Comparison of ENCODE assay signal across 8 cellular contexts in the genomic region with DNA sequence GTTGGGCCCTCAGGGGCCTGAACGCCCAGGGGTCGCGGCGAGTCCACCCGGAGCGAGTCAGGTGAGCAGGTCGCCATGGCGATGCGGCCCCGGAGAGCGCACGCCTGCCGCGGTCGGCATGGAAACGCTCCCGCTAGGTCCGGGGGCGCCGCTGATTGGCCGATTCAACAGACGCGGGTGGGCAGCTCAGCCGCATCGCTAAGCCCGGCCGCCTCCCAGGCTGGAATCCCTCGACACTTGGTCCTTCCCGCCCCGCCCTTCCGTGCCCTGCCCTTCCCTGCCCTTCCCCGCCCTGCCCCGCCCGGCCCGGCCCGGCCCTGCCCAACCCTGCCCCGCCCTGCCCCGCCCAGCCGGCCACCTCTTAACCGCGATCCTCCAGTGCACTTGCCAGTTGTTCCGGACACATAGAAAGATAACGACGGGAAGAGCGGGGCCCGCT. TPM values are rescaled to one million over a fixed set of nuclear protein-coding genes. Genes with fewer than 3 reads are reported as not detected.
A peak's percentile ranks its signal among the peaks of the same experiment; 100 is the strongest.
DNase-seq lines count a peak whose midpoint lies in the region; ATAC-seq and TF ChIP-seq lines count a peak whose summit lies in the region.

A gene (plus strand): TSS at position 390 of the 439 bp plus-strand sequence. CDS start 562 bp downstream, outside the sequence.

- 2% methylated on average over 37 of the region's 46 CpGs for WGBS in mesenchymal stem cell
- WGBS in upper lobe of left lung, 2 donors = 3% methylated on average over 15 of the region's 46 CpGs; no CpG with 5 or more reads in 1 of the 2 donors

- H3K27ac ChIP-seq in RWPE1 (peak within 1 kb of the TSS; percentile 71), coronary artery (no peak within 1 kb of the TSS), mesenchymal stem cell (ENCODE audit: low read length, poor library complexity, severe bottlenecking) (no peak within 1 kb of the TSS), upper lobe of left lung (no peak within 1 kb of the TSS)

- no peak for TF ChIP-seq POLR2A in upper lobe of left lung (IDR thresholded peaks at IDR 0.05)

- H3K23ac ChIP-seq in mesenchymal stem cell (ENCODE audit: low read length in 2 of 2) = no peak within 1 kb of the TSS

- H3K4ac ChIP-seq in mesenchymal stem cell (ENCODE audit: low read depth in 1 of 2, low read length in 2 of 2) = no peak within 1 kb of the TSS

- no peak within 1 kb of the TSS for H4K8ac ChIP-seq in mesenchymal stem cell (ENCODE audit: low read length)

- H2BK120ac ChIP-seq in mesenchymal stem cell (ENCODE audit: low read depth, low read length) = no peak within 1 kb of the TSS

- CTCF ChIA-PET in RWPE1 (lab: Yijun Ruan, JAX) = no interaction called here

- peak within 1 kb of the TSS; percentile 100 for H3K4me2 ChIP-seq in mesenchymal stem cell (ENCODE audit: low read length, poor library complexity, severe bottlenecking)

- no peak within 1 kb of the TSS for H2BK15ac ChIP-seq in mesenchymal stem cell (ENCODE audit: low read depth, poor library complexity, severe bottlenecking)

- H2BK5ac ChIP-seq in mesenchymal stem cell (ENCODE audit: low read depth, low read length, poor library complexity, severe bottlenecking) = no peak within 1 kb of the TSS

- TF ChIP-seq EP300 in upper lobe of left lung (IDR thresholded peaks at IDR 0.05) = no peak

- DNase-seq in Daoy (ENCODE audit: low read depth) (peak; percentile 76), RWPE1 (ENCODE audit: low spot score) (peak; percentile 57), coronary artery (ENCODE audit: low spot score) (no peak), mesenchymal stem cell (no peak), upper lobe of left lung (peak in 1 of 2 donors; percentile 30), medulla oblongata (ENCODE audit: extremely low spot score) (no peak)

- H2BK12ac ChIP-seq in mesenchymal stem cell (ENCODE audit: low read length in 2 of 2) = no peak within 1 kb of the TSS

- peaks cover 20% of the 10 kb centered on the region for H3K4me1 ChIP-seq in mesenchymal stem cell (ENCODE audit: control insufficient read depth, insufficient read depth, low read depth, low read length)
- H3K4me1 ChIP-seq in upper lobe of left lung = peaks cover 17 to 29% (median 25%) of the 10 kb centered on the region in 4 donors

- H3K18ac ChIP-seq in mesenchymal stem cell (ENCODE audit: low read depth in 1 of 2, low read length in 2 of 2) = no peak within 1 kb of the TSS

- H3K9me3 ChIP-seq in mesenchymal stem cell (ENCODE audit: control insufficient read depth, low read length) (no peaks in the 10 kb centered on the region), upper lobe of left lung (no peaks in the 10 kb centered on the region)

- H3K9ac ChIP-seq in mesenchymal stem cell (ENCODE audit: low read length) = peak within 1 kb of the TSS; percentile 32

- peak; percentile 40 for ATAC-seq in HG02571 (IDR thresholded peaks at IDR 0.05; ENCODE audit: unreplicated experiment)
- peak; percentile 28 to 55 for ATAC-seq in upper lobe of left lung (ENCODE audit: low FRiP score in 2 of 2)
- ATAC-seq in GM18867 (IDR thresholded peaks at IDR 0.05; ENCODE audit: unreplicated experiment) = no peak

- no peak within 1 kb of the TSS for H2AK5ac ChIP-seq in mesenchymal stem cell (ENCODE audit: low read length, severe bottlenecking)

- H3K4me3 ChIP-seq in coronary artery (peak within 1 kb of the TSS; percentile 74), mesenchymal stem cell (ENCODE audit: insufficient read depth in 1 of 2, low read depth in 1 of 2, low read length in 2 of 2) (peak within 1 kb of the TSS; percentile 56 to 73), upper lobe of left lung (peak within 1 kb of the TSS; percentile 37 to 55 (median 44))

- H3K27me3 ChIP-seq in mesenchymal stem cell (ENCODE audit: control insufficient read depth in 1 of 2, insufficient read depth in 1 of 2, low read length in 2 of 2) (peaks cover 39 to 45% of the 10 kb centered on the region in 2 experiments), upper lobe of left lung (peaks cover 3 to 27% (median 9%) of the 10 kb centered on the region in 4 donors)

- H3K14ac ChIP-seq in mesenchymal stem cell (ENCODE audit: low read length in 2 of 2) = peak within 1 kb of the TSS in 1 of 2 experiments; percentile 58

- H3K36me3 ChIP-seq in mesenchymal stem cell (ENCODE audit: control insufficient read depth in 1 of 2, insufficient read depth in 2 of 2, low read depth in 1 of 2, low read length in 2 of 2) = no peaks in the 10 kb centered on the region
- no peaks in the 10 kb centered on the region for H3K36me3 ChIP-seq in upper lobe of left lung

- no peak within 1 kb of the TSS for H2AFZ ChIP-seq in mesenchymal stem cell (ENCODE audit: low read depth, low read length)

- POLR2A ChIA-PET in RWPE1 (lab: Yijun Ruan, JAX; ENCODE audit: low non-redundant PET) = no interaction called here

- H3K79me1 ChIP-seq in mesenchymal stem cell (replicated peaks; ENCODE audit: low read length, poor library complexity, severe bottlenecking) = no peaks in the 10 kb centered on the region

- H4K91ac ChIP-seq in mesenchymal stem cell (ENCODE audit: low read length) = no peak within 1 kb of the TSS

- no peak for TF ChIP-seq CTCF in RWPE1 (conservative IDR thresholded peaks at IDR 0.05; ENCODE audit: low read depth)
- TF ChIP-seq CTCF in coronary artery (IDR thresholded peaks at IDR 0.05) = no peak
- no peak for TF ChIP-seq CTCF in upper lobe of left lung (IDR thresholded peaks at IDR 0.05)

RNA-seq across cellular contexts. Expression of the gene that starts here (rescaled TPM):
- total RNA-seq in Daoy (2014; rRNA removed; shearing (Covaris generic)) = 3.1 and 4.9 TPM in 2 replicates
- polyA plus RNA-seq in mesenchymal stem cell (2013, experiment 1 of 2) = 0.06 TPM
- 0.03 TPM for polyA plus RNA-seq in mesenchymal stem cell (2013, experiment 2 of 2)
- 1 to 10 TPM in 3 of 6 donors, under 1 TPM in 1, not detected in 2; 0.31 to 2.4 (median 1.7) TPM for total RNA-seq in upper lobe of left lung

Comparison
In these comparisons a context has a peak if more than half of its experiments do, and no peak if none do; other contexts are left out.
1. DNase-seq: peak in Daoy (single experiment) and RWPE1 (single experiment); none in coronary artery (single experiment), mesenchymal stem cell (single experiment) and medulla oblongata (single experiment).
2. Peak in every context shown above with its lines, with median percentiles within 50 percentile points of each other: H3K4me3 ChIP-seq.